ENCODE assay signal across 27 cellular contexts in the genomic region with DNA sequence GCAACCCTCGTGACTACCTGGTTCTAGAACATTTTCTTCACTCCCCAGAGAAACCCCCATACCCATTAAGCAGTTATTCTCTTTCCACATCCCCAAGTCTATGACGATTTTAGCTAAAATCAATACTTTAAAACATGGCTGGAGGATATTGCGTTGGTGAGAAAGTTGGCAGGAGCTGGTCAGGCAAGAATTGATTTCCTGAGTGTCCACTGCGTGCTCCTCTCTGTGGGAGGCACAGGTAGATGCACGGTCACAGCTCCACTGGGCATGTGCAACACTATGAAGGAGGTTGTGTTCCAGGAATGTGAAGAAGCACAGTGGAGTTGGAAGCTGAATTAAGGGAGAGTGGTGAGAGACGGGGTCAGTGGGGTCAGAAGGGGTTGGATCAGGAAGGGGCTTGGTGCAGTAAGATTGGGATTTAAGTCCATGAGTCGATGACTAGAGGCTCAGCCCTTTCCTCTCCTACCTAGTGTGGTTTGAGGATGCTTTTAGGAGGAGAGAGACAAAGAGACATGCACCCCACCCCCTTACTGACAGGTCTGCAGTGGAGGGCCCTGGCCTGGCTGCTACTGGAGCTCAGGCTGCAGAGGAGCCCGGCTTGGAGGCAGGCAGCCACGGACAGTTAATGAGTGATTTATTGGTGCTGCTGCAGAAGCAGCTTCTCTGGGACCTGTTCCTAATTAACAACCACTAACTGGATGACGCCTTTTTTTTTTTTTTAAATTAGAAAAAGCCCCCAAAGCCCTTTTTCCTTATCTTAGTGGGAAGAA.
DNase-seq lines count a peak whose midpoint lies in the region; ATAC-seq and TF ChIP-seq lines count a peak whose summit lies in the region.
"Had no signal": no experiment of that assay in that cellular context is flagged by ENCODE, and none has a peak within 500 bp of the region (broad histone marks: within the 10 kb centered on the region; RNA-seq: fewer than 3 reads in every experiment).

No MANE protein-coding gene starts in this region.

- ATAC-seq in activated CD8-positive, alpha-beta T cell treated with anti-CD3 and anti-CD28 coated beads, Interleukin-2, amount 10 ng/mL, durations not matched to agents 7 days and 5 days: no peak

- no peaks in the 10 kb centered on the region for H3K27me3 ChIP-seq in HAP-1 (ENCODE audit: low read depth)
- H3K27me3 ChIP-seq: esophagus squamous epithelium, Peyer's patch, SJSA1, vagina had no signal

- POLR2A ChIA-PET in activated CD8-positive, alpha-beta T cell treated with anti-CD3 and anti-CD28 coated beads, Interleukin-2, amount 10 ng/mL, durations not matched to agents 7 days and 5 days (lab: Charles Lee): interaction anchor here (0.5 kb wide), 1 partner anchor 1943 kb away, joined by 3 read pairs; no protein-coding TSS in a partner anchor

- H3K27me3 Mint-ChIP-seq in nephron (ENCODE audit: low read depth): no peaks in the 10 kb centered on the region
- no peaks in the 10 kb centered on the region for H3K27me3 Mint-ChIP-seq in activated CD8-positive, alpha-beta T cell treated with anti-CD3 and anti-CD28 coated beads, Interleukin-2, amount 10 ng/mL, durations not matched to agents 7 days and 5 days (ENCODE audit: low read depth)

- DNase-seq in ELF-1 (ENCODE audit: low read depth, low spot score) (peak; percentile 44), SK-N-DZ (ENCODE audit: low spot score) (peak; percentile 78), glomerular visceral epithelial cell (ENCODE audit: extremely low spot score) (peak; percentile 19), DMS 273 treated with DMSO at 0.1 percent for 48 hours (lab: John Stamatoyannopoulos, UW) (no peak), HAP-1 (ENCODE audit: low spot score in 2 of 2) (no peak), OCI-M2 (lab: John Stamatoyannopoulos, UW; ENCODE audit: unreplicated experiment) (no peak)
- DNase-seq in activated CD8-positive, alpha-beta T cell treated with anti-CD3 and anti-CD28 coated beads, Interleukin-2, amount 10 ng/mL, durations not matched to agents 7 days and 5 days: no peak
- DNase-seq: activated CD4-positive, alpha-beta T cell treated with anti-CD3 and anti-CD28 coated beads for 4 hours; activated naive CD4-positive, alpha-beta T cell treated with Interleukin-2 at 50 U/mL for 16 hours; activated T-cell treated with anti-CD3 and anti-CD28 coated beads, Interleukin-2, amount 50 U/mL, for 4 hours; amniotic stem cell; DMS79; esophagus squamous epithelium; NCI-H1436 treated with DMSO at 0.1 percent for 48 hours; NCI-H2107; NCI-H446 treated with DMSO at 0.1 percent for 48 hours; Peyer's patch; spleen; stimulated activated CD4-positive, alpha-beta T cell treated with anti-CD3 and anti-CD28 coated beads, Interleukin-4, amount 100 ng/mL, for 24 hours; stimulated activated naive CD4-positive, alpha-beta T cell had no signal

- CTCF ChIA-PET in activated CD8-positive, alpha-beta T cell treated with anti-CD3 and anti-CD28 coated beads, Interleukin-2, amount 10 ng/mL, durations not matched to agents 7 days and 5 days (lab: Charles Lee): no interaction called here

- H3K9me3 ChIP-seq in HAP-1: no peaks in the 10 kb centered on the region
- H3K9me3 ChIP-seq: A549, esophagus squamous epithelium, Peyer's patch, SJSA1, spleen, vagina had no signal

- no peak overlapping the region for H3K4me3 ChIP-seq in HAP-1
- H3K4me3 ChIP-seq: A549, esophagus squamous epithelium, Peyer's patch, SJSA1, spleen, vagina had no signal

- no peaks in the 10 kb centered on the region for H3K4me1 ChIP-seq in HAP-1
- H3K4me1 ChIP-seq: A549, Peyer's patch, SJSA1, spleen, vagina had no signal

- H3K4me3 Mint-ChIP-seq in nephron: no peak overlapping the region
- no peak overlapping the region for H3K4me3 Mint-ChIP-seq in activated CD8-positive, alpha-beta T cell treated with anti-CD3 and anti-CD28 coated beads, Interleukin-2, amount 10 ng/mL, durations not matched to agents 7 days and 5 days
- H3K4me3 Mint-ChIP-seq: activated T-cell treated with anti-CD3 and anti-CD28 coated beads, Interleukin-2, amount 50 U/mL, for 4 hours; B cell; memory B cell; T-helper 1 cell treated with Interleukin-12 subunit alpha and Interleukin-12 subunit beta and Interleukin-4 antibody, amounts not matched to agents 30 μg/mL and 1 μg/mL, for 36 hours had no signal

- H3K36me3 ChIP-seq in HAP-1 (replicated peaks): no peaks in the 10 kb centered on the region
- H3K36me3 ChIP-seq: esophagus squamous epithelium, Peyer's patch, SJSA1, spleen, vagina had no signal

- H3K36me3 Mint-ChIP-seq in nephron (ENCODE audit: low read depth): peaks cover 6% of the 10 kb centered on the region
- H3K36me3 Mint-ChIP-seq in activated CD8-positive, alpha-beta T cell treated with anti-CD3 and anti-CD28 coated beads, Interleukin-2, amount 10 ng/mL, durations not matched to agents 7 days and 5 days (ENCODE audit: low read depth): no peaks in the 10 kb centered on the region

- peak overlapping the region; percentile 14 to 70 (median 39) for H3K27ac Mint-ChIP-seq in nephron
- no peak overlapping the region for H3K27ac Mint-ChIP-seq in activated CD8-positive, alpha-beta T cell treated with anti-CD3 and anti-CD28 coated beads, Interleukin-2, amount 10 ng/mL, durations not matched to agents 7 days and 5 days
- H3K27ac Mint-ChIP-seq: B cell; memory B cell; T-helper 1 cell treated with Interleukin-12 subunit alpha and Interleukin-12 subunit beta and Interleukin-4 antibody, amounts not matched to agents 30 μg/mL and 1 μg/mL, for 36 hours had no signal

- TF ChIP-seq CTCF in nephron (IDR thresholded peaks at IDR 0.05; ENCODE audit: unreplicated experiment in 3 of 3): no peak

- in situ Hi-C loops in HAP-1 (cut with MboI; ENCODE audit: low sequenced_read_pairs): no loop called here

- H3K9me3 Mint-ChIP-seq in nephron: no peaks in the 10 kb centered on the region
- H3K9me3 Mint-ChIP-seq in activated CD8-positive, alpha-beta T cell treated with anti-CD3 and anti-CD28 coated beads, Interleukin-2, amount 10 ng/mL, durations not matched to agents 7 days and 5 days (ENCODE audit: insufficient read depth): no peaks in the 10 kb centered on the region
- H3K9me3 Mint-ChIP-seq: activated T-cell treated with anti-CD3 and anti-CD28 coated beads, Interleukin-2, amount 50 U/mL, for 4 hours; T-helper 1 cell treated with Interleukin-12 subunit alpha and Interleukin-12 subunit beta and Interleukin-4 antibody, amounts not matched to agents 30 μg/mL and 1 μg/mL, for 36 hours had no signal

- peaks cover 60% of the 10 kb centered on the region for H3K4me1 Mint-ChIP-seq in nephron
- H3K4me1 Mint-ChIP-seq in activated CD8-positive, alpha-beta T cell treated with anti-CD3 and anti-CD28 coated beads, Interleukin-2, amount 10 ng/mL, durations not matched to agents 7 days and 5 days (ENCODE audit: low read depth): no peaks in the 10 kb centered on the region
- H3K4me1 Mint-ChIP-seq: B cell, memory B cell had no signal

Comparison
In these comparisons a context has a peak if more than half of its experiments do, and no peak if none do; other contexts are left out.
1. DNase-seq: peak in ELF-1 (single experiment), SK-N-DZ (single experiment) and glomerular visceral epithelial cell (single experiment); none in activated CD8-positive, alpha-beta T cell treated with anti-CD3 and anti-CD28 coated beads, Interleukin-2, amount 10 ng/mL, durations not matched to agents 7 days and 5 days (single experiment), DMS 273 treated with DMSO at 0.1 percent for 48 hours (single experiment), HAP-1 (0 of 2) and OCI-M2 (single experiment).